14 cellular contexts compared by ENCODE assay signal in genomic region chr17:17171991-17172939, GRCh38. TPM values are rescaled to one million over a fixed set of nuclear protein-coding genes. Genes with fewer than 3 reads are reported as not detected.
A peak's percentile ranks its signal among the peaks of the same experiment; 100 is the strongest.
DNase-seq lines count a peak whose midpoint lies in the region; ATAC-seq and TF ChIP-seq lines count a peak whose summit lies in the region.
"Had no signal": no experiment of that assay in that cellular context is flagged by ENCODE, and none has a peak within 500 bp of the region (broad histone marks: within the 10 kb centered on the region; RNA-seq: fewer than 3 reads in every experiment).

No MANE protein-coding gene starts in this region.

- H3K4me3 ChIP-seq in heart left ventricle = no peak overlapping the region
- H3K4me3 ChIP-seq in gastrocnemius medialis = no peak overlapping the region
- no peak overlapping the region for H3K4me3 ChIP-seq in lower leg skin (ENCODE audit: low read depth, poor library complexity, severe bottlenecking)

- intact Hi-C loops in activated CD8-positive, alpha-beta T cell treated with anti-CD3 and anti-CD28 coated beads for 36 hours (cut with micrococcal nuclease) = no loop called here
- intact Hi-C loops in activated CD4-positive, alpha-beta memory T cell treated with anti-CD3 and anti-CD28 coated beads for 36 hours (cut with micrococcal nuclease) = no loop called here
- intact Hi-C loops in heart left ventricle (cut with DNase I) = loop anchor here in 1 of 10 donors (5.0 kb wide), 1 partner anchor 65 kb away; the partner anchor contains the start of gene FLCN
- intact Hi-C loops in gastrocnemius medialis (cut with DNase I; ENCODE audit: low total_unique reads) = no loop called here
- intact Hi-C loops in lower leg skin (cut with DNase I; ENCODE audit: low total_unique reads) = no loop called here

- H3K36me3 Mint-ChIP-seq in activated CD8-positive, alpha-beta T cell treated with anti-CD3 and anti-CD28 coated beads, Interleukin-2, amount 10 ng/mL, durations not matched to agents 7 days and 5 days (ENCODE audit: low read depth) = peaks cover 70% of the 10 kb centered on the region
- peaks cover 30% of the 10 kb centered on the region for H3K36me3 Mint-ChIP-seq in activated CD8-positive, alpha-beta T cell treated with anti-CD3 and anti-CD28 coated beads for 36 hours (ENCODE audit: low read depth)
- H3K36me3 Mint-ChIP-seq in activated CD4-positive, alpha-beta memory T cell treated with anti-CD3 and anti-CD28 coated beads for 36 hours = peaks cover 29% of the 10 kb centered on the region

- no peak for TF ChIP-seq POLR2A in heart left ventricle (IDR thresholded peaks at IDR 0.05)
- TF ChIP-seq POLR2A in gastrocnemius medialis (IDR thresholded peaks at IDR 0.05) = no peak
- TF ChIP-seq POLR2A in lower leg skin (IDR thresholded peaks at IDR 0.05) = no peak

- WGBS in heart left ventricle, 4 donors = 65 to 67% (median 65%) methylated on average over 26 of the region's 26 CpGs
- 61 to 72% methylated on average over 25 to 26 of the region's 26 CpGs for WGBS in lower leg skin, 2 donors

- no peaks in the 10 kb centered on the region for H3K27me3 Mint-ChIP-seq in activated CD8-positive, alpha-beta T cell treated with anti-CD3 and anti-CD28 coated beads, Interleukin-2, amount 10 ng/mL, durations not matched to agents 7 days and 5 days (ENCODE audit: low read depth)
- no peaks in the 10 kb centered on the region for H3K27me3 Mint-ChIP-seq in activated CD8-positive, alpha-beta T cell treated with anti-CD3 and anti-CD28 coated beads for 36 hours
- no peaks in the 10 kb centered on the region for H3K27me3 Mint-ChIP-seq in activated CD4-positive, alpha-beta memory T cell treated with anti-CD3 and anti-CD28 coated beads for 36 hours
- H3K27me3 Mint-ChIP-seq: naive B cell had no signal

- H3K4me3 Mint-ChIP-seq in activated CD8-positive, alpha-beta T cell treated with anti-CD3 and anti-CD28 coated beads, Interleukin-2, amount 10 ng/mL, durations not matched to agents 7 days and 5 days = no peak overlapping the region
- no peak overlapping the region for H3K4me3 Mint-ChIP-seq in activated CD8-positive, alpha-beta T cell treated with anti-CD3 and anti-CD28 coated beads for 36 hours
- H3K4me3 Mint-ChIP-seq in activated CD4-positive, alpha-beta memory T cell treated with anti-CD3 and anti-CD28 coated beads for 36 hours = no peak overlapping the region
- H3K4me3 Mint-ChIP-seq: naive B cell had no signal

- peak overlapping the region; percentile 85 for H3K27ac Mint-ChIP-seq in activated CD8-positive, alpha-beta T cell treated with anti-CD3 and anti-CD28 coated beads, Interleukin-2, amount 10 ng/mL, durations not matched to agents 7 days and 5 days
- H3K27ac Mint-ChIP-seq in activated CD8-positive, alpha-beta T cell treated with anti-CD3 and anti-CD28 coated beads for 36 hours = no peak overlapping the region
- peak overlapping the region; percentile 25 for H3K27ac Mint-ChIP-seq in activated CD4-positive, alpha-beta memory T cell treated with anti-CD3 and anti-CD28 coated beads for 36 hours

- H3K4me1 Mint-ChIP-seq in activated CD8-positive, alpha-beta T cell treated with anti-CD3 and anti-CD28 coated beads, Interleukin-2, amount 10 ng/mL, durations not matched to agents 7 days and 5 days (ENCODE audit: low read depth) = peaks cover 59% of the 10 kb centered on the region
- peaks cover 30% of the 10 kb centered on the region for H3K4me1 Mint-ChIP-seq in activated CD8-positive, alpha-beta T cell treated with anti-CD3 and anti-CD28 coated beads for 36 hours (ENCODE audit: low read depth)
- peaks cover 72% of the 10 kb centered on the region for H3K4me1 Mint-ChIP-seq in activated CD4-positive, alpha-beta memory T cell treated with anti-CD3 and anti-CD28 coated beads for 36 hours (ENCODE audit: low read depth)

- H3K9me3 Mint-ChIP-seq in activated CD8-positive, alpha-beta T cell treated with anti-CD3 and anti-CD28 coated beads, Interleukin-2, amount 10 ng/mL, durations not matched to agents 7 days and 5 days (ENCODE audit: insufficient read depth) = no peaks in the 10 kb centered on the region
- H3K9me3 Mint-ChIP-seq in activated CD8-positive, alpha-beta T cell treated with anti-CD3 and anti-CD28 coated beads for 36 hours = no peaks in the 10 kb centered on the region
- H3K9me3 Mint-ChIP-seq in activated CD4-positive, alpha-beta memory T cell treated with anti-CD3 and anti-CD28 coated beads for 36 hours = no peaks in the 10 kb centered on the region
- H3K9me3 Mint-ChIP-seq: naive B cell had no signal

- POLR2A ChIA-PET in activated CD8-positive, alpha-beta T cell treated with anti-CD3 and anti-CD28 coated beads, Interleukin-2, amount 10 ng/mL, durations not matched to agents 7 days and 5 days (lab: Charles Lee) = no interaction called here
- POLR2A ChIA-PET in activated CD8-positive, alpha-beta T cell treated with anti-CD3 and anti-CD28 coated beads for 36 hours (lab: Charles Lee) = interaction anchor here (0.8 kb wide), 1 partner anchor 108 kb away, joined by 3 read pairs; no protein-coding TSS in a partner anchor
- POLR2A ChIA-PET in activated CD4-positive, alpha-beta memory T cell treated with anti-CD3 and anti-CD28 coated beads for 36 hours (lab: Charles Lee) = no interaction called here

- H3K27me3 ChIP-seq in heart left ventricle (no peaks in the 10 kb centered on the region), gastrocnemius medialis (no peaks in the 10 kb centered on the region)

- in situ Hi-C loops in gastrocnemius medialis (cut with MboI; ENCODE audit: low sequenced_read_pairs in 4 of 4) = no loop called here

- TF ChIP-seq CTCF in activated CD8-positive, alpha-beta T cell treated with anti-CD3 and anti-CD28 coated beads for 36 hours (IDR thresholded peaks at IDR 0.05) = no peak
- no peak for TF ChIP-seq CTCF in heart left ventricle (IDR thresholded peaks at IDR 0.05)
- no peak for TF ChIP-seq CTCF in gastrocnemius medialis (IDR thresholded peaks at IDR 0.05 in 4 of 5, conservative IDR thresholded peaks at IDR 0.05 in 1 of 5)
- no peak for TF ChIP-seq CTCF in lower leg skin (IDR thresholded peaks at IDR 0.05)

- no peak for ATAC-seq in activated CD8-positive, alpha-beta T cell treated with anti-CD3 and anti-CD28 coated beads, Interleukin-2, amount 10 ng/mL, durations not matched to agents 7 days and 5 days
- no peak for ATAC-seq in activated CD8-positive, alpha-beta T cell treated with anti-CD3 and anti-CD28 coated beads for 36 hours
- ATAC-seq in heart left ventricle = peak; percentile 64 to 91 (median 72)
- peak in 1 of 2 donors; percentile 41 for ATAC-seq in gastrocnemius medialis
- no peak for ATAC-seq in HG03457 (IDR thresholded peaks at IDR 0.05; ENCODE audit: unreplicated experiment)
- ATAC-seq: activated CD4-positive, CD25-positive, alpha-beta regulatory T cell treated with anti-CD3 and anti-CD28 coated beads, Interleukin-2, amount 50 U/mL, for 24 hours had no signal

- H3K36me3 ChIP-seq in heart left ventricle (peaks cover 6 to 98% (median 84%) of the 10 kb centered on the region in 9 donors), gastrocnemius medialis (peaks cover 2 to 72% of the 10 kb centered on the region in 2 donors)

- CTCF ChIA-PET in activated CD8-positive, alpha-beta T cell treated with anti-CD3 and anti-CD28 coated beads, Interleukin-2, amount 10 ng/mL, durations not matched to agents 7 days and 5 days (lab: Charles Lee) = interaction anchor here (0.8 to 1.1 kb wide), 2 partner anchors 12 to 14 kb away, joined by 3 read pairs; no protein-coding TSS in a partner anchor
- CTCF ChIA-PET in activated CD8-positive, alpha-beta T cell treated with anti-CD3 and anti-CD28 coated beads for 36 hours (lab: Charles Lee) = no interaction called here
- CTCF ChIA-PET in activated CD4-positive, alpha-beta memory T cell treated with anti-CD3 and anti-CD28 coated beads for 36 hours (lab: Charles Lee) = interaction anchor here (1.6 kb wide), 1 partner anchor 20 kb away, joined by 3 read pairs; no protein-coding TSS in a partner anchor

- H3K9me3 ChIP-seq in heart left ventricle (no peaks in the 10 kb centered on the region), gastrocnemius medialis (no peaks in the 10 kb centered on the region)

- peak overlapping the region in 11 of 12 donors; percentile 7 to 79 (median 46) for H3K27ac ChIP-seq in heart left ventricle
- peak overlapping the region in 3 of 4 donors; percentile 25 to 65 (median 52) for H3K27ac ChIP-seq in gastrocnemius medialis

- no peak for DNase-seq in activated CD8-positive, alpha-beta T cell treated with anti-CD3 and anti-CD28 coated beads, Interleukin-2, amount 10 ng/mL, durations not matched to agents 7 days and 5 days
- no peak for DNase-seq in activated CD8-positive, alpha-beta T cell treated with anti-CD3 and anti-CD28 coated beads for 36 hours
- no peak for DNase-seq in activated CD4-positive, alpha-beta memory T cell treated with anti-CD3 and anti-CD28 coated beads for 36 hours
- DNase-seq in heart left ventricle (peak; percentile 75 to 85 (median 79)), gastrocnemius medialis (no peak), lower leg skin (ENCODE audit: low spot score in 2 of 2) (no peak), A172 (ENCODE audit: low spot score) (no peak)
- DNase-seq: activated naive CD4-positive, alpha-beta T cell treated with Interleukin-2 at 50 U/mL for 16 hours; hypothalamus; Karpas-422; naive B cell; NCI-H446 treated with DMSO at 0.1 percent for 48 hours had no signal

- H3K4me1 ChIP-seq in heart left ventricle (peaks cover 0 to 40% (median 19%) of the 10 kb centered on the region in 12 donors), gastrocnemius medialis (peaks cover 3 to 6% of the 10 kb centered on the region in 2 donors)

RNA-seq across cellular contexts. Expression of gene PLD6, which starts 33.9 kb away (rescaled TPM):
- total RNA-seq in activated CD8-positive, alpha-beta T cell treated with anti-CD3 and anti-CD28 coated beads, Interleukin-2, amount 10 ng/mL, durations not matched to agents 7 days and 5 days = 1 to 10 TPM; 3.8 to 4.2 TPM
- total RNA-seq in activated CD8-positive, alpha-beta T cell treated with anti-CD3 and anti-CD28 coated beads for 36 hours = 1 to 10 TPM; 6.1 to 6.2 TPM
- 1 to 10 TPM; 9.3 to 9.4 TPM for total RNA-seq in activated CD4-positive, alpha-beta memory T cell treated with anti-CD3 and anti-CD28 coated beads for 36 hours
- 10 to 100 TPM in 3 of 9 donors, 1 to 10 TPM in 6; 5.1 to 11.8 (median 7.1) TPM for total RNA-seq in heart left ventricle
- polyA plus RNA-seq in heart left ventricle = 1 to 10 TPM; 3.8 to 4.7 TPM
- total RNA-seq in gastrocnemius medialis = 1 to 10 TPM; 1.9 to 5.1 (median 2.7) TPM
- 1 to 10 TPM; 4.2 to 7.0 (median 5.0) TPM for total RNA-seq in lower leg skin
- total RNA-seq in A172 (2014; rRNA removed; shearing (Covaris generic)) = 10.8 and 15.1 TPM in 2 replicates

Comparison
In these comparisons a context has a peak if more than half of its experiments do, and no peak if none do; other contexts are left out.
1. ATAC-seq: peak in heart left ventricle (4 of 4); none in activated CD8-positive, alpha-beta T cell treated with anti-CD3 and anti-CD28 coated beads, Interleukin-2, amount 10 ng/mL, durations not matched to agents 7 days and 5 days (single experiment), activated CD8-positive, alpha-beta T cell treated with anti-CD3 and anti-CD28 coated beads for 36 hours (single experiment) and HG03457 (single experiment).
2. DNase-seq: peak in heart left ventricle (5 of 5); none in activated CD8-positive, alpha-beta T cell treated with anti-CD3 and anti-CD28 coated beads, Interleukin-2, amount 10 ng/mL, durations not matched to agents 7 days and 5 days (single experiment), activated CD8-positive, alpha-beta T cell treated with anti-CD3 and anti-CD28 coated beads for 36 hours (single experiment), activated CD4-positive, alpha-beta memory T cell treated with anti-CD3 and anti-CD28 coated beads for 36 hours (single experiment), gastrocnemius medialis (0 of 2), lower leg skin (0 of 2) and A172 (single experiment).